10 cellular contexts compared by ENCODE assay signal in the genomic region with DNA sequence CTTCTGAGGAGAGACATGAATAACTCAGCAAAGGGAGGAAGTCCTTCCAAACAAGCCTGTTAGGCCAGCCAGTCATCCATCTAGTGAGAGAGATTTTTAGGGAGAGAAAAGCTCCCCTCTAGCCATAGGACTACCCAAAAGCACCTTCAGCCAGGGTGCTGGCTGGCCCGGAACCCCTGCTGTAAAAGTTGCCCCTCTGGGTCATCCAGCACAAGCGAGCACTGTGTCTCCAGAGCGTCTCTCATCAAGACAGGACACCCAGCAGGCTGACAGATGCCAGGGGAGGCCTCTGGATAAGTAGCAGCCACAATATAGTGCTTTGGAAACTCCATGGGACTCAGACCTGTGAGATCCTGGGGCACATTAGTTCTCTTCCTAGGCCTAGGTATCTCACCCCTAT. TPM values are rescaled to one million over a fixed set of nuclear protein-coding genes. Genes with fewer than 3 reads are reported as not detected.
DNase-seq lines count a peak whose midpoint lies in the region; ATAC-seq and TF ChIP-seq lines count a peak whose summit lies in the region.
"Had no signal": no experiment of that assay in that cellular context is flagged by ENCODE, and none has a peak within 500 bp of the region (broad histone marks: within the 10 kb centered on the region; RNA-seq: fewer than 3 reads in every experiment).

No MANE protein-coding gene starts in this region.

- peaks cover 14 to 21% (median 19%) of the 10 kb centered on the region in 4 donors for H3K4me1 Mint-ChIP-seq in CD4-positive, alpha-beta memory T cell

- no peak for TF ChIP-seq POLR2A in gastroesophageal sphincter (IDR thresholded peaks at IDR 0.05)

- no peak overlapping the region for H3K4me3 ChIP-seq in CD4-positive, alpha-beta memory T cell (ENCODE audit: low read length in 2 of 2)
- H3K4me3 ChIP-seq in SJCRH30 (no peak overlapping the region), gastroesophageal sphincter (no peak overlapping the region), skeletal muscle satellite cell (ENCODE audit: low read length) (peak overlapping the region; percentile 14), dorsolateral prefrontal cortex (no peak overlapping the region)

- POLR2A ChIA-PET in CD4-positive, alpha-beta memory T cell (lab: Charles Lee; ENCODE audit: partially characterized antibody) = interaction anchor here (1.4 kb wide), 1 partner anchor 24 kb away, joined by 5 read pairs; the partner anchor contains the start of gene ANXA2

- no peaks in the 10 kb centered on the region for H3K9me3 ChIP-seq in CD4-positive, alpha-beta memory T cell (ENCODE audit: control insufficient read depth in 1 of 2, low read length in 2 of 2)
- H3K9me3 ChIP-seq in SJCRH30 (replicated peaks) (0 out of 2 replicates have a peak, but pooled peaks cover 3% of the 10 kb centered on the region), gastroesophageal sphincter (no peaks in the 10 kb centered on the region), skeletal muscle satellite cell (replicated peaks; ENCODE audit: low read length) (no peaks in the 10 kb centered on the region)

- H3K27me3 ChIP-seq in CD4-positive, alpha-beta memory T cell (ENCODE audit: insufficient read depth, low read length) = no peaks in the 10 kb centered on the region
- H3K27me3 ChIP-seq in SJCRH30 (no peaks in the 10 kb centered on the region), gastroesophageal sphincter (no peaks in the 10 kb centered on the region), skeletal muscle satellite cell (ENCODE audit: control insufficient read depth, insufficient read depth, low read length) (no peaks in the 10 kb centered on the region), dorsolateral prefrontal cortex (peaks cover 0 to 6% (median 0%) of the 10 kb centered on the region in 45 donors)

- H3K4me1 ChIP-seq in CD4-positive, alpha-beta memory T cell (ENCODE audit: insufficient read depth, low read length) = peaks cover 5% of the 10 kb centered on the region
- H3K4me1 ChIP-seq in SJCRH30 (peaks cover 51% of the 10 kb centered on the region), gastroesophageal sphincter (peaks cover 20 to 96% (median 50%) of the 10 kb centered on the region in 3 donors), skeletal muscle satellite cell (ENCODE audit: control insufficient read depth, insufficient read depth, low read length) (peaks cover 95% of the 10 kb centered on the region)

- H3K9ac ChIP-seq in skeletal muscle satellite cell (ENCODE audit: low read depth, low read length) = peak overlapping the region; percentile 77

- H3K4me2 ChIP-seq in skeletal muscle satellite cell (ENCODE audit: low read length) = peak overlapping the region; percentile 59

- H3K27ac ChIP-seq in CD4-positive, alpha-beta memory T cell (ENCODE audit: low read depth, low read length) = no peak overlapping the region
- H3K27ac ChIP-seq in SJCRH30 (peak overlapping the region; percentile 93), gastroesophageal sphincter (peak overlapping the region; percentile 35 to 81 (median 73)), dorsolateral prefrontal cortex (peak overlapping the region in 9 of 59 donors; percentile 2 to 78 (median 14))

- TF ChIP-seq CTCF in gastroesophageal sphincter (IDR thresholded peaks at IDR 0.05) (no peak), dorsolateral prefrontal cortex (IDR thresholded peaks at IDR 0.05 in 54 of 56, conservative IDR thresholded peaks at IDR 0.05 in 2 of 56; ENCODE audit: low read depth in 1 of 56, partially characterized antibody in 56 of 56) (no peak)

- peak overlapping the region in 6 of 7 donors; percentile 11 to 71 (median 34) for H3K27ac Mint-ChIP-seq in CD4-positive, alpha-beta memory T cell

- TF ChIP-seq EP300 in gastroesophageal sphincter (IDR thresholded peaks at IDR 0.05) = no peak

- H3K9me3 Mint-ChIP-seq in CD4-positive, alpha-beta memory T cell = no peaks in the 10 kb centered on the region

- WGBS in gastroesophageal sphincter (ENCODE audit: low coverage in 1 of 2), 2 donors = 80% methylated on average over 1 of the region's 3 CpGs; no CpG with 5 or more reads in 1 of the 2 donors

- peaks cover 31 to 75% of the 10 kb centered on the region in 2 donors for H3K36me3 Mint-ChIP-seq in CD4-positive, alpha-beta memory T cell

- H3K36me3 ChIP-seq in CD4-positive, alpha-beta memory T cell (ENCODE audit: insufficient read depth, low read length) = peaks cover 36% of the 10 kb centered on the region
- H3K36me3 ChIP-seq in SJCRH30 = 0 out of 2 replicates have a peak, but pooled peaks cover 7% of the 10 kb centered on the region
- H3K36me3 ChIP-seq in gastroesophageal sphincter = peaks cover 0 to 34% of the 10 kb centered on the region in 2 donors
- H3K36me3 ChIP-seq in skeletal muscle satellite cell (ENCODE audit: insufficient read depth, low read length) = peaks cover 87% of the 10 kb centered on the region

- no peaks in the 10 kb centered on the region for H3K27me3 Mint-ChIP-seq in CD4-positive, alpha-beta memory T cell

- intact Hi-C loops in CD4-positive, alpha-beta memory T cell (cut with micrococcal nuclease) = no loop called here
- intact Hi-C loops in head of caudate nucleus (cut with DNase I) (no loop called here), dorsolateral prefrontal cortex (cut with DNase I) (no loop called here)

- H3K4me3 Mint-ChIP-seq in CD4-positive, alpha-beta memory T cell = no peak overlapping the region

- CTCF ChIA-PET in CD4-positive, alpha-beta memory T cell (lab: Charles Lee; ENCODE audit: partially characterized antibody) = interaction anchor here (1.2 to 1.9 kb wide), 3 partner anchors 14 to 35 kb away, joined by 3 to 6 read pairs (median 6); no protein-coding TSS in a partner anchor

- DNase-seq in CD4-positive, alpha-beta memory T cell = no peak
- DNase-seq in SJCRH30 (no peak), head of caudate nucleus (no peak), dorsolateral prefrontal cortex (no peak)
- DNase-seq: activated effector memory CD4-positive, alpha-beta T cell treated with Interleukin-2 at 50 U/mL for 16 hours; NCI-H187 had no signal

- ATAC-seq in gastroesophageal sphincter (no peak), GM19463 (IDR thresholded peaks at IDR 0.05; ENCODE audit: unreplicated experiment) (no peak), HG03159 (IDR thresholded peaks at IDR 0.05; ENCODE audit: unreplicated experiment) (no peak)

RNA-seq across cellular contexts. Expression of gene ANXA2, which starts 24.5 kb away (rescaled TPM):
- total RNA-seq in CD4-positive, alpha-beta memory T cell = 100 to 1,000 TPM; 148 to 160 TPM
- 100 to 1,000 TPM; 561 to 682 TPM for polyA plus RNA-seq in CD4-positive, alpha-beta memory T cell
- total RNA-seq in SJCRH30 (2014; rRNA removed; shearing (Covaris generic)) = 236 and 243 TPM in 2 replicates
- 100 to 1,000 TPM; 301 to 793 (median 570) TPM for total RNA-seq in gastroesophageal sphincter
- total RNA-seq in skeletal muscle satellite cell (2012; rRNA removed) = 4,583 and 5,218 TPM in 2 replicates
- total RNA-seq in dorsolateral prefrontal cortex = 10 to 100 TPM; 10.1 to 90.4 (median 28.3) TPM
